In genomic region chr2:10471046-10471571, GRCh38 we compare ENCODE assay signal across 19 cellular contexts. TPM values are rescaled to one million over a fixed set of nuclear protein-coding genes. Genes with fewer than 3 reads are reported as not detected.
DNase-seq lines count a peak whose midpoint lies in the region; ATAC-seq, FAIRE-seq and TF ChIP-seq lines count a peak whose summit lies in the region.
"Had no signal": no experiment of that assay in that cellular context is flagged by ENCODE, and none has a peak within 500 bp of the region (broad histone marks: within the 10 kb centered on the region; RNA-seq: fewer than 3 reads in every experiment).

No MANE protein-coding gene starts in this region.

- no peak for TF ChIP-seq POLR2A in heart left ventricle (IDR thresholded peaks at IDR 0.05)

- H3K27ac ChIP-seq in heart left ventricle (no peak overlapping the region), OCI-LY3 (ENCODE audit: low read length) (no peak overlapping the region), upper lobe of right lung (no peak overlapping the region)

- H3K4me1 ChIP-seq in heart left ventricle, result no peaks in the 10 kb centered on the region
- H3K4me1 ChIP-seq in OCI-LY3 (ENCODE audit: low read length), result peaks cover 8% of the 10 kb centered on the region; the same call in 1 of the 2 replicates
- no peaks in the 10 kb centered on the region for H3K4me1 ChIP-seq in upper lobe of right lung

- H3K4me2 ChIP-seq in OCI-LY3 (ENCODE audit: low read length), result peak overlapping the region; percentile 10

- TF ChIP-seq CTCF in heart left ventricle (IDR thresholded peaks at IDR 0.05), result no peak
- TF ChIP-seq CTCF in OCI-LY3 (IDR thresholded peaks at IDR 0.05; ENCODE audit: low read depth, low read length), result no peak
- TF ChIP-seq CTCF in upper lobe of right lung (IDR thresholded peaks at IDR 0.05), result no peak

- H3K9ac ChIP-seq in OCI-LY3 (ENCODE audit: low read length), result no peak overlapping the region

- H3K27me3 ChIP-seq in heart left ventricle, result no peaks in the 10 kb centered on the region
- H3K27me3 ChIP-seq in OCI-LY3 (ENCODE audit: low read depth, low read length), result peaks cover 4% of the 10 kb centered on the region; the same call in 1 of the 2 replicates
- no peaks in the 10 kb centered on the region for H3K27me3 ChIP-seq in upper lobe of right lung

- H3K79me2 ChIP-seq in OCI-LY3 (ENCODE audit: low read length), result no peaks in the 10 kb centered on the region

- no peaks in the 10 kb centered on the region for H4K20me1 ChIP-seq in OCI-LY3 (ENCODE audit: insufficient read depth, low read length)

- intact Hi-C loops in Right ventricle myocardium superior (cut with DNase I) (no loop called here), heart left ventricle (cut with DNase I) (no loop called here), upper lobe of right lung (cut with DNase I) (no loop called here)

- ATAC-seq in Right ventricle myocardium superior (ENCODE audit: poor library complexity), result no peak
- ATAC-seq in heart left ventricle, result no peak
- no peak for ATAC-seq in upper lobe of right lung

- H3K4me3 ChIP-seq in heart left ventricle, result no peak overlapping the region
- no peak overlapping the region for H3K4me3 ChIP-seq in OCI-LY3 (ENCODE audit: low read length)
- no peak overlapping the region for H3K4me3 ChIP-seq in upper lobe of right lung

- H3K9me3 ChIP-seq in heart left ventricle, result no peaks in the 10 kb centered on the region
- H3K9me3 ChIP-seq in OCI-LY3 (ENCODE audit: insufficient read depth, low read length), result no peaks in the 10 kb centered on the region
- no peaks in the 10 kb centered on the region for H3K9me3 ChIP-seq in upper lobe of right lung

- H3K36me3 ChIP-seq in heart left ventricle (no peaks in the 10 kb centered on the region), OCI-LY3 (replicated peaks; ENCODE audit: low read depth, low read length) (no peaks in the 10 kb centered on the region), upper lobe of right lung (no peaks in the 10 kb centered on the region)

- no peak overlapping the region for H2AFZ ChIP-seq in OCI-LY3 (ENCODE audit: low read depth, low read length)

- DNase-seq in Right ventricle myocardium superior (peak; percentile 18), heart left ventricle (no peak), iPS-NIHi7 (ENCODE audit: extremely low spot score) (peak; percentile 60), upper lobe of right lung (peak; percentile 30), RCC 7860 (ENCODE audit: low spot score) (no peak), kidney tubule cell (ENCODE audit: low spot score) (no peak)
- DNase-seq in stimulated activated CD4-positive, alpha-beta T cell treated with anti-CD3 and anti-CD28 coated beads, Interleukin-4, amount 100 ng/mL, for 24 hours, result no peak
- DNase-seq: CD4-positive, CD25-positive, alpha-beta regulatory T cell; DMS79; GDM1; GOT3; Kasumi-1; NCI-H1417; NCI-H1930; NCI-H510A; OCI-M1 had no signal

- WGBS in heart left ventricle, 4 donors, result 72 to 81% (median 76%) methylated on average over 15 of the region's 15 CpGs

- FAIRE-seq in RCC 7860 (lab: Jason Lieb, UNC), result no peak
- FAIRE-seq: A204.1, GM12892 had no signal

RNA-seq across cellular contexts. Expression of gene ODC1, which starts 23.0 kb away (rescaled TPM):
- total RNA-seq in Right ventricle myocardium superior, result 33.2 TPM
- 10 to 100 TPM; 28.6 to 77.6 (median 48.2) TPM for total RNA-seq in heart left ventricle
- 100 to 1,000 TPM in 1 of 2 donors, 1 to 10 TPM in 1; 6.1 to 103 TPM for polyA plus RNA-seq in heart left ventricle
- 50.9 TPM for total RNA-seq in upper lobe of right lung

Comparison
In these comparisons a context has a peak if more than half of its experiments do, and no peak if none do; other contexts are left out.
1. DNase-seq: peak in Right ventricle myocardium superior (single experiment), iPS-NIHi7 (single experiment) and upper lobe of right lung (single experiment); none in heart left ventricle (0 of 5), RCC 7860 (single experiment), kidney tubule cell (single experiment) and stimulated activated CD4-positive, alpha-beta T cell treated with anti-CD3 and anti-CD28 coated beads, Interleukin-4, amount 100 ng/mL, for 24 hours (single experiment).